In genomic region chr7:111835066-111835465, GRCh38 we compare ENCODE assay signal across 1 cellular context.
TF ChIP-seq lines count a peak whose summit lies in the region.

No MANE protein-coding gene starts in this region.

TF ChIP-seq in SK-N-SH, 30 proteins besides CTCF, POLR2A, EP300 and RAD21 (continued from another document):
- no peak for TF ChIP-seq NRF1 (IDR thresholded peaks at IDR 0.05; ENCODE audit: low read depth, low read length)
- no peak for TF ChIP-seq FOXJ3 (CRISPR knock-in tag; IDR thresholded peaks at IDR 0.05)
- peak; percentile 86 for TF ChIP-seq MAX (IDR thresholded peaks at IDR 0.05; ENCODE audit: low read depth)
- 0 out of 2 replicates have a peak, but pooled peaks have one; percentile 24 for TF ChIP-seq MXI1 (IDR thresholded peaks at IDR 0.05; ENCODE audit: low read depth, low read length)
- no peak for TF ChIP-seq SMC3 (IDR thresholded peaks at IDR 0.05; ENCODE audit: low read depth, low read length)
- peak; percentile 64; the same call in 1 of the 2 replicates for TF ChIP-seq TAF1 (IDR thresholded peaks at IDR 0.05; ENCODE audit: borderline replicate concordance, low read depth, low read length)
- no peak for TF ChIP-seq IRF3 (IDR thresholded peaks at IDR 0.05; ENCODE audit: low read depth, low read length)
- no peak for TF ChIP-seq EZH2phosphoT487 (IDR thresholded peaks at IDR 0.05; ENCODE audit: borderline replicate concordance, low read depth)
